Comparison of ENCODE assay signal across 1 cellular context in the genomic region with DNA sequence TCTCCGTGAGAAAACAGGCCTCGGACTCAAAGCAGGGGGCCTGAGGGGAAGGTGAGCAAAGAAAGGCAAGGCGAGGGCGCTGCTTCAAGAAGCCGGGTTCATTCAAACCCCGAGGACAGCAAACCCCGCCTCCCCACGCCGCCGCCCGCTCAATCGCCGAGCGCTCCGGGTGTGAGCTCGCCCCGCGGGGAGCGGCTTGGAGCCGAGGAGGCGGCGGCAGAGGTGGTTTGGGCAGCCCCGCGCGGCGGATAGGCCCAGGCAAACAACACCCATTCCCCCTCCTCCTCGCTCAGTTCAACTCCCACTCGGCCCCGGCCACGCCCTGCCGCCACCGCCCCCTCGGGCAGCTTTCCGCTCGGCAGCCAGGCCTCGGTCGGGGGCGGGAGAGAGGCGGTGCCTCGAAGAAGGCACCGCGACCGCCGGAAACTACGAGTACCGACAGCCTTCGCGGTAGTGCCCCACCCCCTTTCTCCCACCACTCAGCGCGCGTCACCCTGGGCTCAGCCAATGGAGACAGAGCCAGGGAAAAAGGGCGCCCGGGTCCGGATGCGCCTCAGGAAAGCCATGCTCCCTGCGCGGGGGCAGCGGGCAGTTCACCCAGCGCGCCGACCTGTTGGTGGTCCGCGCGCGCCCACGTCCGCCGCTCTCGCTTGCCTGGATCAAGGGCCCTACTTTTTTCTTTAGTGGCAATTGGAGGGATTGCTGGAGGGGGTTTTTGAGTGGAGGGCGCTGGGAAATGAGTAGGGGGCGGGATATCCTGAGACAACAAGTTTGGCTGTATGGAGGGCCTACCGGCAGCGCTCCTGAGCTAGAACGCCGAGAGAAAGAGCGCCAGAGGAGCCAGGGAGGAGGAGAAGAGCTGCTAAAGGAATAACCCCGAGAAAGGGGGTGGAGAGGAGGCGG.
A peak's percentile ranks its signal among the peaks of the same experiment; 100 is the strongest.
TF ChIP-seq lines count a peak whose summit lies in the region.

No MANE protein-coding gene starts in this region.

TF ChIP-seq in K562, 482 proteins besides CTCF, POLR2A, EP300 and RAD21 (continued from another document and continues in another):
- TF ChIP-seq, protein P1, sequence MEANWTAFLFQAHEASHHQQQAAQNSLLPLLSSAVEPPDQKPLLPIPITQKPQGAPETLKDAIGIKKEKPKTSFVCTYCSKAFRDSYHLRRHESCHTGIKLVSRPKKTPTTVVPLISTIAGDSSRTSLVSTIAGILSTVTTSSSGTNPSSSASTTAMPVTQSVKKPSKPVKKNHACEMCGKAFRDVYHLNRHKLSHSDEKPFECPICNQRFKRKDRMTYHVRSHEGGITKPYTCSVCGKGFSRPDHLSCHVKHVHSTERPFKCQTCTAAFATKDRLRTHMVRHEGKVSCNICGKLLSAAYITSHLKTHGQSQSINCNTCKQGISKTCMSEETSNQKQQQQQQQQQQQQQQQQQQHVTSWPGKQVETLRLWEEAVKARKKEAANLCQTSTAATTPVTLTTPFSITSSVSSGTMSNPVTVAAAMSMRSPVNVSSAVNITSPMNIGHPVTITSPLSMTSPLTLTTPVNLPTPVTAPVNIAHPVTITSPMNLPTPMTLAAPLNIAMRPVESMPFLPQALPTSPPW (CRISPR knock-in tag; IDR thresholded peaks at IDR 0.05) = peak; percentile 85
- TF ChIP-seq SRSF9 (IDR thresholded peaks at IDR 0.05; ENCODE audit: borderline replicate concordance, low read depth, low read length) = no peak
- TF ChIP-seq, protein P2, sequence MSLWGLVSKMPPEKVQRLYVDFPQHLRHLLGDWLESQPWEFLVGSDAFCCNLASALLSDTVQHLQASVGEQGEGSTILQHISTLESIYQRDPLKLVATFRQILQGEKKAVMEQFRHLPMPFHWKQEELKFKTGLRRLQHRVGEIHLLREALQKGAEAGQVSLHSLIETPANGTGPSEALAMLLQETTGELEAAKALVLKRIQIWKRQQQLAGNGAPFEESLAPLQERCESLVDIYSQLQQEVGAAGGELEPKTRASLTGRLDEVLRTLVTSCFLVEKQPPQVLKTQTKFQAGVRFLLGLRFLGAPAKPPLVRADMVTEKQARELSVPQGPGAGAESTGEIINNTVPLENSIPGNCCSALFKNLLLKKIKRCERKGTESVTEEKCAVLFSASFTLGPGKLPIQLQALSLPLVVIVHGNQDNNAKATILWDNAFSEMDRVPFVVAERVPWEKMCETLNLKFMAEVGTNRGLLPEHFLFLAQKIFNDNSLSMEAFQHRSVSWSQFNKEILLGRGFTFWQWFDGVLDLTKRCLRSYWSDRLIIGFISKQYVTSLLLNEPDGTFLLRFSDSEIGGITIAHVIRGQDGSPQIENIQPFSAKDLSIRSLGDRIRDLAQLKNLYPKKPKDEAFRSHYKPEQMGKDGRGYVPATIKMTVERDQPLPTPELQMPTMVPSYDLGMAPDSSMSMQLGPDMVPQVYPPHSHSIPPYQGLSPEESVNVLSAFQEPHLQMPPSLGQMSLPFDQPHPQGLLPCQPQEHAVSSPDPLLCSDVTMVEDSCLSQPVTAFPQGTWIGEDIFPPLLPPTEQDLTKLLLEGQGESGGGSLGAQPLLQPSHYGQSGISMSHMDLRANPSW (CRISPR knock-in tag; IDR thresholded peaks at IDR 0.05) = no peak
- TF ChIP-seq SP1 (CRISPR knock-in tag; IDR thresholded peaks at IDR 0.05) = peak; percentile 94
- TF ChIP-seq C11orf30 (IDR thresholded peaks at IDR 0.05; ENCODE audit: low read depth) = no peak
- TF ChIP-seq ZKSCAN3 (CRISPR knock-in tag; IDR thresholded peaks at IDR 0.05) = no peak
- no peak for TF ChIP-seq ZEB2 (IDR thresholded peaks at IDR 0.05)
- TF ChIP-seq LCOR (CRISPR knock-in tag; IDR thresholded peaks at IDR 0.05) = peak; percentile 69
- TF ChIP-seq FOXJ2 (tag; IDR thresholded peaks at IDR 0.05) = no peak
- TF ChIP-seq MCM7 (IDR thresholded peaks at IDR 0.05) = no peak
- TF ChIP-seq YBX1 (IDR thresholded peaks at IDR 0.05) = no peak
- TF ChIP-seq, protein P3, sequence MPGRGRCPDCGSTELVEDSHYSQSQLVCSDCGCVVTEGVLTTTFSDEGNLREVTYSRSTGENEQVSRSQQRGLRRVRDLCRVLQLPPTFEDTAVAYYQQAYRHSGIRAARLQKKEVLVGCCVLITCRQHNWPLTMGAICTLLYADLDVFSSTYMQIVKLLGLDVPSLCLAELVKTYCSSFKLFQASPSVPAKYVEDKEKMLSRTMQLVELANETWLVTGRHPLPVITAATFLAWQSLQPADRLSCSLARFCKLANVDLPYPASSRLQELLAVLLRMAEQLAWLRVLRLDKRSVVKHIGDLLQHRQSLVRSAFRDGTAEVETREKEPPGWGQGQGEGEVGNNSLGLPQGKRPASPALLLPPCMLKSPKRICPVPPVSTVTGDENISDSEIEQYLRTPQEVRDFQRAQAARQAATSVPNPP (IDR thresholded peaks at IDR 0.05; ENCODE audit: borderline replicate concordance, insufficient read depth, insufficient read length) = no peak
- TF ChIP-seq NFE2 (IDR thresholded peaks at IDR 0.05; ENCODE audit: low read depth) = no peak
- no peak; the same call in 1 of the 2 replicates for TF ChIP-seq SMAD4 (CRISPR knock-in tag; conservative IDR thresholded peaks at IDR 0.05)
- TF ChIP-seq HNRNPL (IDR thresholded peaks at IDR 0.05; ENCODE audit: low read depth, low read length) = peak; percentile 47; the same call in 1 of the 2 replicates
- TF ChIP-seq ZNF699 (CRISPR knock-in tag; IDR thresholded peaks at IDR 0.05; ENCODE audit: insufficient replicate concordance) = no peak
- no peak for TF ChIP-seq ZNF707 (CRISPR knock-in tag; conservative IDR thresholded peaks at IDR 0.05)
- TF ChIP-seq SMAD3 (CRISPR knock-in tag; conservative IDR thresholded peaks at IDR 0.05) = no peak
- peak; percentile 28 for TF ChIP-seq NCOA4 (IDR thresholded peaks at IDR 0.05; ENCODE audit: partially characterized antibody)
- peak; percentile 42 for TF ChIP-seq NFYB (IDR thresholded peaks at IDR 0.05; ENCODE audit: extremely low read depth, insufficient read length)
- no peak for TF ChIP-seq ZZZ3 (IDR thresholded peaks at IDR 0.05)
- TF ChIP-seq KLF10 (CRISPR knock-in tag; IDR thresholded peaks at IDR 0.05) = no peak
- no peak for TF ChIP-seq ZNF274 (IDR thresholded peaks at IDR 0.05; ENCODE audit: borderline replicate concordance, low read depth, low read length)
- TF ChIP-seq, protein P4, sequence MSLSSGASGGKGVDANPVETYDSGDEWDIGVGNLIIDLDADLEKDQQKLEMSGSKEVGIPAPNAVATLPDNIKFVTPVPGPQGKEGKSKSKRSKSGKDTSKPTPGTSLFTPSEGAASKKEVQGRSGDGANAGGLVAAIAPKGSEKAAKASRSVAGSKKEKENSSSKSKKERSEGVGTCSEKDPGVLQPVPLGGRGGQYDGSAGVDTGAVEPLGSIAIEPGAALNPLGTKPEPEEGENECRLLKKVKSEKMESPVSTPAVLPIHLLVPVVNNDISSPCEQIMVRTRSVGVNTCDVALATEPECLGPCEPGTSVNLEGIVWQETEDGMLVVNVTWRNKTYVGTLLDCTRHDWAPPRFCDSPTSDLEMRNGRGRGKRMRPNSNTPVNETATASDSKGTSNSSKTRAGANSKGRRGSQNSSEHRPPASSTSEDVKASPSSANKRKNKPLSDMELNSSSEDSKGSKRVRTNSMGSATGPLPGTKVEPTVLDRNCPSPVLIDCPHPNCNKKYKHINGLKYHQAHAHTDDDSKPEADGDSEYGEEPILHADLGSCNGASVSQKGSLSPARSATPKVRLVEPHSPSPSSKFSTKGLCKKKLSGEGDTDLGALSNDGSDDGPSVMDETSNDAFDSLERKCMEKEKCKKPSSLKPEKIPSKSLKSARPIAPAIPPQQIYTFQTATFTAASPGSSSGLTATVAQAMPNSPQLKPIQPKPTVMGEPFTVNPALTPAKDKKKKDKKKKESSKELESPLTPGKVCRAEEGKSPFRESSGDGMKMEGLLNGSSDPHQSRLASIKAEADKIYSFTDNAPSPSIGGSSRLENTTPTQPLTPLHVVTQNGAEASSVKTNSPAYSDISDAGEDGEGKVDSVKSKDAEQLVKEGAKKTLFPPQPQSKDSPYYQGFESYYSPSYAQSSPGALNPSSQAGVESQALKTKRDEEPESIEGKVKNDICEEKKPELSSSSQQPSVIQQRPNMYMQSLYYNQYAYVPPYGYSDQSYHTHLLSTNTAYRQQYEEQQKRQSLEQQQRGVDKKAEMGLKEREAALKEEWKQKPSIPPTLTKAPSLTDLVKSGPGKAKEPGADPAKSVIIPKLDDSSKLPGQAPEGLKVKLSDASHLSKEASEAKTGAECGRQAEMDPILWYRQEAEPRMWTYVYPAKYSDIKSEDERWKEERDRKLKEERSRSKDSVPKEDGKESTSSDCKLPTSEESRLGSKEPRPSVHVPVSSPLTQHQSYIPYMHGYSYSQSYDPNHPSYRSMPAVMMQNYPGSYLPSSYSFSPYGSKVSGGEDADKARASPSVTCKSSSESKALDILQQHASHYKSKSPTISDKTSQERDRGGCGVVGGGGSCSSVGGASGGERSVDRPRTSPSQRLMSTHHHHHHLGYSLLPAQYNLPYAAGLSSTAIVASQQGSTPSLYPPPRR (CRISPR knock-in tag; IDR thresholded peaks at IDR 0.05; ENCODE audit: borderline replicate concordance) = no peak
- no peak for TF ChIP-seq KHSRP (IDR thresholded peaks at IDR 0.05)
- no peak for TF ChIP-seq ZNF324 (CRISPR knock-in tag; IDR thresholded peaks at IDR 0.05)
- TF ChIP-seq KLF13 (tag; IDR thresholded peaks at IDR 0.05; ENCODE audit: borderline replicate concordance, low read depth) = peak; percentile 75
- TF ChIP-seq, protein P5, sequence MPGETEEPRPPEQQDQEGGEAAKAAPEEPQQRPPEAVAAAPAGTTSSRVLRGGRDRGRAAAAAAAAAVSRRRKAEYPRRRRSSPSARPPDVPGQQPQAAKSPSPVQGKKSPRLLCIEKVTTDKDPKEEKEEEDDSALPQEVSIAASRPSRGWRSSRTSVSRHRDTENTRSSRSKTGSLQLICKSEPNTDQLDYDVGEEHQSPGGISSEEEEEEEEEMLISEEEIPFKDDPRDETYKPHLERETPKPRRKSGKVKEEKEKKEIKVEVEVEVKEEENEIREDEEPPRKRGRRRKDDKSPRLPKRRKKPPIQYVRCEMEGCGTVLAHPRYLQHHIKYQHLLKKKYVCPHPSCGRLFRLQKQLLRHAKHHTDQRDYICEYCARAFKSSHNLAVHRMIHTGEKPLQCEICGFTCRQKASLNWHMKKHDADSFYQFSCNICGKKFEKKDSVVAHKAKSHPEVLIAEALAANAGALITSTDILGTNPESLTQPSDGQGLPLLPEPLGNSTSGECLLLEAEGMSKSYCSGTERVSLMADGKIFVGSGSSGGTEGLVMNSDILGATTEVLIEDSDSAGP (CRISPR knock-in tag; IDR thresholded peaks at IDR 0.05) = no peak
- TF ChIP-seq TBP (optimal IDR thresholded peaks at IDR 0.05; ENCODE audit: low read depth, low read length) = peak; percentile 73
- no peak for TF ChIP-seq ELF1 (tag; IDR thresholded peaks at IDR 0.05)
- TF ChIP-seq, protein P6, sequence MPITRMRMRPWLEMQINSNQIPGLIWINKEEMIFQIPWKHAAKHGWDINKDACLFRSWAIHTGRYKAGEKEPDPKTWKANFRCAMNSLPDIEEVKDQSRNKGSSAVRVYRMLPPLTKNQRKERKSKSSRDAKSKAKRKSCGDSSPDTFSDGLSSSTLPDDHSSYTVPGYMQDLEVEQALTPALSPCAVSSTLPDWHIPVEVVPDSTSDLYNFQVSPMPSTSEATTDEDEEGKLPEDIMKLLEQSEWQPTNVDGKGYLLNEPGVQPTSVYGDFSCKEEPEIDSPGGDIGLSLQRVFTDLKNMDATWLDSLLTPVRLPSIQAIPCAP (CRISPR knock-in tag; IDR thresholded peaks at IDR 0.05; ENCODE audit: borderline replicate concordance) = no peak
- TF ChIP-seq HNRNPK (IDR thresholded peaks at IDR 0.05; ENCODE audit: low read depth, low read length, poor library complexity, severe bottlenecking) = no peak
- TF ChIP-seq, protein P7, sequence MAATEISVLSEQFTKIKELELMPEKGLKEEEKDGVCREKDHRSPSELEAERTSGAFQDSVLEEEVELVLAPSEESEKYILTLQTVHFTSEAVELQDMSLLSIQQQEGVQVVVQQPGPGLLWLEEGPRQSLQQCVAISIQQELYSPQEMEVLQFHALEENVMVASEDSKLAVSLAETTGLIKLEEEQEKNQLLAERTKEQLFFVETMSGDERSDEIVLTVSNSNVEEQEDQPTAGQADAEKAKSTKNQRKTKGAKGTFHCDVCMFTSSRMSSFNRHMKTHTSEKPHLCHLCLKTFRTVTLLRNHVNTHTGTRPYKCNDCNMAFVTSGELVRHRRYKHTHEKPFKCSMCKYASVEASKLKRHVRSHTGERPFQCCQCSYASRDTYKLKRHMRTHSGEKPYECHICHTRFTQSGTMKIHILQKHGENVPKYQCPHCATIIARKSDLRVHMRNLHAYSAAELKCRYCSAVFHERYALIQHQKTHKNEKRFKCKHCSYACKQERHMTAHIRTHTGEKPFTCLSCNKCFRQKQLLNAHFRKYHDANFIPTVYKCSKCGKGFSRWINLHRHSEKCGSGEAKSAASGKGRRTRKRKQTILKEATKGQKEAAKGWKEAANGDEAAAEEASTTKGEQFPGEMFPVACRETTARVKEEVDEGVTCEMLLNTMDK (IDR thresholded peaks at IDR 0.05; ENCODE audit: borderline replicate concordance, insufficient read depth, low read depth, low read length, poor library complexity, severe bottlenecking) = no peak
- TF ChIP-seq KLF1 (tag; IDR thresholded peaks at IDR 0.05) = peak; percentile 41
- no peak for TF ChIP-seq IRF2 (CRISPR knock-in tag; IDR thresholded peaks at IDR 0.05)
- TF ChIP-seq RFX5 (IDR thresholded peaks at IDR 0.05; ENCODE audit: low read depth, low read length) = no peak
- TF ChIP-seq STAT5B (CRISPR knock-in tag; IDR thresholded peaks at IDR 0.05) = no peak
- TF ChIP-seq ZNF197 (CRISPR knock-in tag; IDR thresholded peaks at IDR 0.05; ENCODE audit: low read depth) = no peak
- TF ChIP-seq, protein P8, sequence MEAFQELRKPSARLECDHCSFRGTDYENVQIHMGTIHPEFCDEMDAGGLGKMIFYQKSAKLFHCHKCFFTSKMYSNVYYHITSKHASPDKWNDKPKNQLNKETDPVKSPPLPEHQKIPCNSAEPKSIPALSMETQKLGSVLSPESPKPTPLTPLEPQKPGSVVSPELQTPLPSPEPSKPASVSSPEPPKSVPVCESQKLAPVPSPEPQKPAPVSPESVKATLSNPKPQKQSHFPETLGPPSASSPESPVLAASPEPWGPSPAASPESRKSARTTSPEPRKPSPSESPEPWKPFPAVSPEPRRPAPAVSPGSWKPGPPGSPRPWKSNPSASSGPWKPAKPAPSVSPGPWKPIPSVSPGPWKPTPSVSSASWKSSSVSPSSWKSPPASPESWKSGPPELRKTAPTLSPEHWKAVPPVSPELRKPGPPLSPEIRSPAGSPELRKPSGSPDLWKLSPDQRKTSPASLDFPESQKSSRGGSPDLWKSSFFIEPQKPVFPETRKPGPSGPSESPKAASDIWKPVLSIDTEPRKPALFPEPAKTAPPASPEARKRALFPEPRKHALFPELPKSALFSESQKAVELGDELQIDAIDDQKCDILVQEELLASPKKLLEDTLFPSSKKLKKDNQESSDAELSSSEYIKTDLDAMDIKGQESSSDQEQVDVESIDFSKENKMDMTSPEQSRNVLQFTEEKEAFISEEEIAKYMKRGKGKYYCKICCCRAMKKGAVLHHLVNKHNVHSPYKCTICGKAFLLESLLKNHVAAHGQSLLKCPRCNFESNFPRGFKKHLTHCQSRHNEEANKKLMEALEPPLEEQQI (IDR thresholded peaks at IDR 0.05) = no peak
- no peak for TF ChIP-seq KAT2B (IDR thresholded peaks at IDR 0.05; ENCODE audit: low read depth, low read length)
- peak; percentile 98 for TF ChIP-seq RBFOX2 (IDR thresholded peaks at IDR 0.05; ENCODE audit: low read depth, low read length)
- no peak for TF ChIP-seq MECOM (CRISPR knock-in tag; IDR thresholded peaks at IDR 0.05)
